14 cellular contexts compared by ENCODE assay signal in genomic region chr15:98737122-98737521, GRCh38.
DNase-seq lines count a peak whose midpoint lies in the region; ATAC-seq and TF ChIP-seq lines count a peak whose summit lies in the region.
"Had no signal": no experiment of that assay in that cellular context is flagged by ENCODE, and none has a peak within 500 bp of the region (broad histone marks: within the 10 kb centered on the region; RNA-seq: fewer than 3 reads in every experiment).

No MANE protein-coding gene starts in this region.

- DNase-seq in heart right ventricle (no peak), cardiac septum (ENCODE audit: low spot score) (no peak), WERI-Rb-1 (no peak), left ventricle myocardium superior (no peak), lower lobe of right lung (no peak), NCI-H1436 treated with DMSO at 0.1 percent for 48 hours (lab: John Stamatoyannopoulos, UW) (no peak), RPMI8226 (no peak)
- DNase-seq: CD4-positive, alpha-beta memory T cell; DMS79; NCI-H1092; NCI-H187; NCI-H510A; NK-92 treated with Interleukin-12 subunit alpha and Interleukin-12 subunit beta, amount 100 ng/mL, for 24 hours had no signal

- TF ChIP-seq CTCF in heart right ventricle (IDR thresholded peaks at IDR 0.05), result no peak
- no peak for TF ChIP-seq CTCF in WERI-Rb-1 (IDR thresholded peaks at IDR 0.05; ENCODE audit: low read depth, low read length)
- TF ChIP-seq CTCF in lower lobe of right lung (IDR thresholded peaks at IDR 0.05), result no peak

- peak in 7 of 8 donors; percentile 10 to 52 (median 25) for ATAC-seq in heart right ventricle
- ATAC-seq in left ventricle myocardium superior, result peak; percentile 18
- ATAC-seq in lower lobe of right lung, result no peak

- H3K9me3 ChIP-seq in heart right ventricle, result no peaks in the 10 kb centered on the region
- H3K9me3 ChIP-seq in WERI-Rb-1 (ENCODE audit: severe bottlenecking), result no peaks in the 10 kb centered on the region
- no peaks in the 10 kb centered on the region for H3K9me3 ChIP-seq in lower lobe of right lung
- H3K9me3 ChIP-seq: HAP-1 had no signal

- H3K36me3 ChIP-seq in heart right ventricle (no peaks in the 10 kb centered on the region), WERI-Rb-1 (no peaks in the 10 kb centered on the region), lower lobe of right lung (no peaks in the 10 kb centered on the region)
- H3K36me3 ChIP-seq: HAP-1 had no signal

- no peaks in the 10 kb centered on the region for H3K27me3 ChIP-seq in heart right ventricle
- no peaks in the 10 kb centered on the region for H3K27me3 ChIP-seq in WERI-Rb-1 (ENCODE audit: insufficient read depth, low read depth, severe bottlenecking)
- no peaks in the 10 kb centered on the region for H3K27me3 ChIP-seq in lower lobe of right lung (ENCODE audit: low read depth)

- peaks cover 0 to 75% (median 48%) of the 10 kb centered on the region in 9 donors for H3K4me1 ChIP-seq in heart right ventricle
- peaks cover 26% of the 10 kb centered on the region for H3K4me1 ChIP-seq in lower lobe of right lung
- H3K4me1 ChIP-seq: HAP-1 had no signal

- peak overlapping the region in 4 of 10 donors; percentile 18 to 73 (median 54) for H3K27ac ChIP-seq in heart right ventricle
- 0 out of 2 replicates have a peak overlapping the region, but pooled peaks have one; percentile 10 for H3K27ac ChIP-seq in WERI-Rb-1
- H3K27ac ChIP-seq in lower lobe of right lung, result no peak overlapping the region

- 65 to 79% methylated on average over 6 of the region's 6 CpGs for WGBS in heart right ventricle, 2 donors

- intact Hi-C loops in heart right ventricle (cut with DNase I) (no loop called here), cardiac septum (cut with DNase I) (no loop called here), left ventricle myocardium superior (cut with micrococcal nuclease) (no loop called here), lower lobe of right lung (cut with DNase I) (no loop called here)

- H3K4me3 ChIP-seq in heart right ventricle (no peak overlapping the region), WERI-Rb-1 (ENCODE audit: low read depth, low read length) (no peak overlapping the region), lower lobe of right lung (no peak overlapping the region)
- H3K4me3 ChIP-seq: HAP-1 had no signal

Comparison
In these comparisons a context has a peak if more than half of its experiments do, and no peak if none do; other contexts are left out.
1. ATAC-seq: peak in heart right ventricle (7 of 8) and left ventricle myocardium superior (single experiment); none in lower lobe of right lung (0 of 2).